ENCODE assay signal across 8 cellular contexts in the genomic region with DNA sequence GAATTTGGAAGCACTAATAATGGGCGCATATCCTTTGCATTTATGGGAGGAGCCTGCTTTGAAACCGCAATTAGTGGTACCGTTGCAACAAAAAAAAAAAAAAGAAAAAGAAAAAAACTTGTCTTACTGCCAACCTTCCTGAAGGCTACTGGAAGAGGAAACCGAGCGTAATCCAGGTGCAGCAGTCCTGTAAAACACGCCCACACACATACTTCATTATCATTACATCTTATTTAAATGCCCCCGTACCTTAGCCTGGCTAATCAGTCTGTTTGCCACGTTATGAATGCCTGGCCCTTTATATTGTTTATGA. TPM values are rescaled to one million over a fixed set of nuclear protein-coding genes. Genes with fewer than 3 reads are reported as not detected.
DNase-seq lines count a peak whose midpoint lies in the region; ATAC-seq, FAIRE-seq and TF ChIP-seq lines count a peak whose summit lies in the region.

No MANE protein-coding gene starts in this region.

- H3K27ac ChIP-seq in HUES48 (ENCODE audit: low read depth, low read length) (peak overlapping the region; percentile 98), SJCRH30 (peak overlapping the region; percentile 66; the same call in 1 of the 2 replicates), pancreas (peak overlapping the region in 3 of 4 donors; percentile 69 to 86 (median 81))

- WGBS in pancreas, 2 donors, result 1 to 2% methylated on average over 8 of the region's 8 CpGs

- H3K9me3 ChIP-seq in HUES48 (ENCODE audit: control insufficient read depth, insufficient read depth, low read length) (no peaks in the 10 kb centered on the region), SJCRH30 (replicated peaks) (no peaks in the 10 kb centered on the region), pancreas (no peaks in the 10 kb centered on the region)

- no peak for DNase-seq in SJCRH30
- DNase-seq in erythroblast (lab: John Stamatoyannopoulos, UW), result peak; percentile 37 to 56
- peak in 3 of 6 donors; percentile 14 to 39 (median 16) for DNase-seq in pancreas
- DNase-seq in mesenteric fat pad (ENCODE audit: low spot score), result no peak
- DNase-seq in T1000 (lab: John Stamatoyannopoulos, UW), result no peak

- ATAC-seq in GM18511 (IDR thresholded peaks at IDR 0.05; ENCODE audit: unreplicated experiment), result peak; percentile 22
- ATAC-seq in pancreas, result peak; percentile 69 to 78 (median 72)
- no peak for ATAC-seq in GM21619 (IDR thresholded peaks at IDR 0.05; ENCODE audit: unreplicated experiment)

- H3K27me3 ChIP-seq in HUES48 (ENCODE audit: control insufficient read depth, insufficient read depth, low read length) (no peaks in the 10 kb centered on the region), SJCRH30 (no peaks in the 10 kb centered on the region), pancreas (no peaks in the 10 kb centered on the region)

- peaks cover 65% of the 10 kb centered on the region for H3K4me1 ChIP-seq in HUES48 (ENCODE audit: control insufficient read depth, insufficient read depth, low read length)
- H3K4me1 ChIP-seq in SJCRH30, result peaks cover 1% of the 10 kb centered on the region; the same call in 1 of the 2 replicates
- H3K4me1 ChIP-seq in pancreas, result peaks cover 12 to 40% (median 25%) of the 10 kb centered on the region in 3 donors

- no peak for TF ChIP-seq POLR2A in erythroblast (IDR thresholded peaks at IDR 0.05; ENCODE audit: low read length)

- no peak for FAIRE-seq in pancreas (lab: Jason Lieb, UNC)

- intact Hi-C loops in pancreas (cut with DNase I), result no loop called here

- peak overlapping the region; percentile 85 for H3K4me3 ChIP-seq in HUES48 (ENCODE audit: low read depth, low read length)
- peak overlapping the region; percentile 93 for H3K4me3 ChIP-seq in SJCRH30
- H3K4me3 ChIP-seq in pancreas, result peak overlapping the region; percentile 74 to 98 (median 86)

- peaks cover 46% of the 10 kb centered on the region for H3K36me3 ChIP-seq in HUES48 (ENCODE audit: control insufficient read depth, insufficient read depth, low read length)
- H3K36me3 ChIP-seq in SJCRH30, result peaks cover 20% of the 10 kb centered on the region
- H3K36me3 ChIP-seq in pancreas, result no peaks in the 10 kb centered on the region

- H3K9ac ChIP-seq in HUES48 (ENCODE audit: low read depth, low read length), result peak overlapping the region; percentile 68

- TF ChIP-seq CTCF in pancreas (IDR thresholded peaks at IDR 0.05), result no peak

RNA-seq across cellular contexts. Expression of a gene that starts 0.7 kb away (rescaled TPM):
- 20.0 TPM in 2 replicates for total RNA-seq in SJCRH30 (2014; rRNA removed; shearing (Covaris generic))
- 1 to 10 TPM; 3.5 to 10.0 (median 4.3) TPM for total RNA-seq in pancreas
- 1 to 10 TPM; 2.2 to 3.2 TPM for polyA plus RNA-seq in pancreas
- total RNA-seq in mesenteric fat pad, result 15.0 TPM

Comparison
In these comparisons a context has a peak if more than half of its experiments do, and no peak if none do; other contexts are left out.
1. DNase-seq: peak in erythroblast (2 of 2); none in SJCRH30 (0 of 2), mesenteric fat pad (single experiment) and T1000 (single experiment).
2. Peak in every context shown above with its lines, with median percentiles within 50 percentile points of each other: H3K27ac ChIP-seq and H3K4me3 ChIP-seq.